Comparison of ENCODE assay signal across 8 cellular contexts in genomic region chr2:201680743-201681142, GRCh38. TPM values are rescaled to one million over a fixed set of nuclear protein-coding genes. Genes with fewer than 3 reads are reported as not detected.
A peak's percentile ranks its signal among the peaks of the same experiment; 100 is the strongest.
DNase-seq lines count a peak whose midpoint lies in the region; ATAC-seq and TF ChIP-seq lines count a peak whose summit lies in the region.

No MANE protein-coding gene starts in this region.

- no peaks in the 10 kb centered on the region for H3K79me2 ChIP-seq in PC-3 (ENCODE audit: low read length)

- WGBS in prostate gland: 47% methylated on average over 9 of the region's 9 CpGs

- ATAC-seq in PC-3: peak; percentile 64; the same call in 1 of the 2 replicates
- ATAC-seq in HG03469 (IDR thresholded peaks at IDR 0.05; ENCODE audit: unreplicated experiment): no peak

- H3K9me3 ChIP-seq in PC-3 (ENCODE audit: low read length): no peaks in the 10 kb centered on the region
- H3K9me3 ChIP-seq in Peyer's patch: no peaks in the 10 kb centered on the region
- H3K9me3 ChIP-seq in prostate gland: no peaks in the 10 kb centered on the region

- CTCF ChIA-PET in GM10248 (lab: Yijun Ruan, JAX) (interaction anchor here (0.6 to 2.6 kb wide), 5 partner anchors 8 to 34 kb away, joined by 3 to 8 read pairs (median 6); no protein-coding TSS in a partner anchor), PC-3 (lab: Charles Lee) (no interaction called here)

- TF ChIP-seq CTCF in AG09319 (IDR thresholded peaks at IDR 0.05; ENCODE audit: low read depth, low read length): peak; percentile 18
- TF ChIP-seq CTCF in GM10248 (IDR thresholded peaks at IDR 0.05; ENCODE audit: control extremely low read depth, extremely low read depth, low read depth, missing control alignments): peak; percentile 38
- peak; percentile 78 for TF ChIP-seq CTCF in PC-3 (conservative IDR thresholded peaks at IDR 0.05; ENCODE audit: low read depth, low read length)
- peak; percentile 57 for TF ChIP-seq CTCF in fibroblast of mammary gland (conservative IDR thresholded peaks at IDR 0.05; ENCODE audit: control insufficient read depth, insufficient read depth, low read depth, low read length)
- TF ChIP-seq CTCF in Peyer's patch (IDR thresholded peaks at IDR 0.05): no peak
- TF ChIP-seq CTCF in prostate gland (IDR thresholded peaks at IDR 0.05): no peak

- H3K9me2 ChIP-seq in PC-3 (replicated peaks; ENCODE audit: low read length): no peaks in the 10 kb centered on the region

- no peaks in the 10 kb centered on the region for H4K20me1 ChIP-seq in PC-3 (ENCODE audit: low read length)

- DNase-seq in AG09319 (ENCODE audit: extremely low read depth, low read depth) (no peak), GM10248 (ENCODE audit: extremely low spot score) (peak; percentile 37), PC-3 (peak; percentile 54), fibroblast of mammary gland (ENCODE audit: low read depth) (peak; percentile 21), Peyer's patch (no peak), prostate gland (ENCODE audit: low spot score) (no peak)
- no peak for DNase-seq in central memory CD4-positive, alpha-beta T cell

- H3K4me2 ChIP-seq in PC-3 (ENCODE audit: low read length): no peak overlapping the region

- H3K4me3 ChIP-seq in PC-3 (ENCODE audit: low read length) (no peak overlapping the region), fibroblast of mammary gland (ENCODE audit: control insufficient read depth, low read depth, low read length) (no peak overlapping the region), Peyer's patch (no peak overlapping the region), prostate gland (no peak overlapping the region)

- intact Hi-C loops in PC-3 (cut with micrococcal nuclease): no loop called here
- intact Hi-C loops in prostate gland (cut with DNase I): no loop called here

- no peak overlapping the region for H3K9ac ChIP-seq in PC-3 (ENCODE audit: low read length)

- H3K27me3 ChIP-seq in PC-3 (ENCODE audit: low read length): no peaks in the 10 kb centered on the region
- H3K27me3 ChIP-seq in Peyer's patch: no peaks in the 10 kb centered on the region
- H3K27me3 ChIP-seq in prostate gland (replicated peaks; ENCODE audit: insufficient read depth): no peaks in the 10 kb centered on the region

- H3K27ac ChIP-seq in PC-3 (ENCODE audit: low read length) (no peak overlapping the region), Peyer's patch (no peak overlapping the region), prostate gland (no peak overlapping the region)

- no peak overlapping the region for H2AFZ ChIP-seq in PC-3 (ENCODE audit: low read length)

- no peaks in the 10 kb centered on the region for H3K4me1 ChIP-seq in PC-3 (ENCODE audit: insufficient read depth, low read length)
- H3K4me1 ChIP-seq in Peyer's patch: no peaks in the 10 kb centered on the region
- H3K4me1 ChIP-seq in prostate gland (replicated peaks): no peaks in the 10 kb centered on the region

- H3K36me3 ChIP-seq in PC-3 (ENCODE audit: low read depth, low read length) (no peaks in the 10 kb centered on the region), Peyer's patch (no peaks in the 10 kb centered on the region), prostate gland (no peaks in the 10 kb centered on the region)

- TF ChIP-seq POLR2A in Peyer's patch (IDR thresholded peaks at IDR 0.05): no peak
- no peak for TF ChIP-seq POLR2A in prostate gland (IDR thresholded peaks at IDR 0.05)

- no peaks in the 10 kb centered on the region for H3F3A ChIP-seq in PC-3 (ENCODE audit: low read length, unreplicated experiment)

- no TSS peak for BruUV-seq in PC-3 (replicated peaks; lab: Mats Ljungman, UMichigan)

- POLR2A ChIA-PET in GM10248 (lab: Yijun Ruan, JAX) (no interaction called here), PC-3 (lab: Charles Lee; ENCODE audit: unreplicated experiment) (no interaction called here)

RNA-seq across cellular contexts. Expression of gene MPP4, which starts 17.7 kb away (rescaled TPM):
- total RNA-seq in PC-3 (2014; rRNA removed): 0.52 and 0.77 TPM in 2 replicates
- total RNA-seq in Peyer's patch: not detected
- total RNA-seq in prostate gland: not detected

RNA-seq across cellular contexts. Expression of gene TMEM237, which starts 37.4 kb away (rescaled TPM):
- total RNA-seq in PC-3 (2014; rRNA removed) (32.8 and 39.0 TPM in 2 replicates), Peyer's patch (10 to 100 TPM in 1 of 4 donors, 1 to 10 TPM in 3; 2.7 to 13.2 (median 6.0) TPM), prostate gland (10 to 100 TPM; 29.7 to 31.4 TPM)

Comparison
In these comparisons a context has a peak if more than half of its experiments do, and no peak if none do; other contexts are left out.
1. DNase-seq: peak in GM10248 (single experiment), PC-3 (single experiment) and fibroblast of mammary gland (single experiment); none in AG09319 (single experiment), Peyer's patch (0 of 3), central memory CD4-positive, alpha-beta T cell (single experiment) and prostate gland (single experiment).
2. CTCF ChIP-seq: peak in AG09319 (single experiment), GM10248 (single experiment), PC-3 (single experiment) and fibroblast of mammary gland (single experiment); none in Peyer's patch (0 of 6) and prostate gland (0 of 4).